Comparison of ENCODE assay signal across 8 cellular contexts in genomic region chr15:72271895-72272212, GRCh38. TPM values are rescaled to one million over a fixed set of nuclear protein-coding genes. Genes with fewer than 3 reads are reported as not detected.
DNase-seq lines count a peak whose midpoint lies in the region; ATAC-seq and FAIRE-seq lines count a peak whose summit lies in the region.

No MANE protein-coding gene starts in this region.

- ATAC-seq in CD4-positive, CD25-positive, alpha-beta regulatory T cell (ENCODE audit: low read depth in 2 of 2), result no peak
- ATAC-seq in GM19463 (IDR thresholded peaks at IDR 0.05; ENCODE audit: unreplicated experiment), result peak; percentile 1
- ATAC-seq in GM21381 (IDR thresholded peaks at IDR 0.05; ENCODE audit: unreplicated experiment), result no peak

- H3K27me3 Mint-ChIP-seq in CD4-positive, CD25-positive, alpha-beta regulatory T cell, result no peaks in the 10 kb centered on the region

- H3K36me3 Mint-ChIP-seq in CD4-positive, CD25-positive, alpha-beta regulatory T cell, result peaks cover 5% of the 10 kb centered on the region

- H3K36me3 ChIP-seq in CD4-positive, CD25-positive, alpha-beta regulatory T cell (ENCODE audit: control insufficient read depth, insufficient read depth, low read length), result peaks cover 15% of the 10 kb centered on the region
- peaks cover 12% of the 10 kb centered on the region for H3K36me3 ChIP-seq in effector memory CD4-positive, alpha-beta T cell (ENCODE audit: control insufficient read depth, insufficient read depth, low read length)

- H3K27me3 ChIP-seq in CD4-positive, CD25-positive, alpha-beta regulatory T cell (ENCODE audit: control insufficient read depth, insufficient read depth, low read length), result no peaks in the 10 kb centered on the region
- no peaks in the 10 kb centered on the region for H3K27me3 ChIP-seq in effector memory CD4-positive, alpha-beta T cell (replicated peaks; ENCODE audit: control insufficient read depth, insufficient read depth, low read length, poor library complexity, severe bottlenecking)

- peak overlapping the region; percentile 82 for H3K27ac ChIP-seq in CD4-positive, CD25-positive, alpha-beta regulatory T cell (ENCODE audit: insufficient read depth, low read length, poor library complexity, severe bottlenecking)
- H3K27ac ChIP-seq in effector memory CD4-positive, alpha-beta T cell (ENCODE audit: insufficient read depth, low read length, poor library complexity, severe bottlenecking), result peak overlapping the region; percentile 81

- peak overlapping the region; percentile 69 for H3K4me3 ChIP-seq in CD4-positive, CD25-positive, alpha-beta regulatory T cell (ENCODE audit: low read depth, low read length)
- H3K4me3 ChIP-seq in effector memory CD4-positive, alpha-beta T cell (ENCODE audit: insufficient read depth, low read depth, low read length, poor library complexity, severe bottlenecking), result peak overlapping the region; percentile 61

- no peaks in the 10 kb centered on the region for H3K9me3 ChIP-seq in CD4-positive, CD25-positive, alpha-beta regulatory T cell (ENCODE audit: control insufficient read depth in 2 of 2, low read length in 2 of 2)
- no peaks in the 10 kb centered on the region for H3K9me3 ChIP-seq in effector memory CD4-positive, alpha-beta T cell (ENCODE audit: control insufficient read depth, low read length)

- no peak for FAIRE-seq in RCC 7860 (lab: Jason Lieb, UNC)

- peak overlapping the region; percentile 18 to 96 (median 92) for H3K27ac Mint-ChIP-seq in CD4-positive, CD25-positive, alpha-beta regulatory T cell

- DNase-seq in CD4-positive, CD25-positive, alpha-beta regulatory T cell, result peak in 2 of 3 donors; percentile 3 to 36
- DNase-seq in RCC 7860 (ENCODE audit: low spot score) (peak; percentile 5), myocyte (ENCODE audit: low read depth) (peak; percentile 21), activated gamma-delta T cell treated with Interleukin-2 at 50 U/mL for 16 hours (no peak), SIG-M5 treated with dmso at 0.1 percent for 504 hours (lab: John Stamatoyannopoulos, UW; ENCODE audit: unreplicated experiment) (no peak)
- DNase-seq in effector memory CD4-positive, alpha-beta T cell, result no peak

- no peaks in the 10 kb centered on the region for H3K9me3 Mint-ChIP-seq in CD4-positive, CD25-positive, alpha-beta regulatory T cell

- peaks cover 20% of the 10 kb centered on the region for H3K4me1 ChIP-seq in CD4-positive, CD25-positive, alpha-beta regulatory T cell (ENCODE audit: control insufficient read depth, insufficient read depth, low read length, poor library complexity, severe bottlenecking)
- peaks cover 17% of the 10 kb centered on the region for H3K4me1 ChIP-seq in effector memory CD4-positive, alpha-beta T cell (ENCODE audit: control insufficient read depth, insufficient read depth, low read length, poor library complexity, severe bottlenecking)

- H3K4me1 Mint-ChIP-seq in CD4-positive, CD25-positive, alpha-beta regulatory T cell, result peaks cover 6 to 48% (median 30%) of the 10 kb centered on the region in 4 donors

- H3K4me3 Mint-ChIP-seq in CD4-positive, CD25-positive, alpha-beta regulatory T cell, result peak overlapping the region; percentile 86 to 92 (median 88)

RNA-seq across cellular contexts. Expression of gene PARP6, which starts 0.5 kb away (rescaled TPM):
- total RNA-seq in CD4-positive, CD25-positive, alpha-beta regulatory T cell, result 101 TPM
- polyA plus RNA-seq in CD4-positive, CD25-positive, alpha-beta regulatory T cell, result 10 to 100 TPM; 14.5 to 19.2 (median 16.0) TPM
- 53.1 and 61.4 TPM in 2 replicates for total RNA-seq in myocyte
- polyA plus RNA-seq in myocyte (2012), result 87.8 TPM

RNA-seq across cellular contexts. Expression of gene PKM, which starts 40.9 kb away (rescaled TPM):
- 332 TPM for total RNA-seq in CD4-positive, CD25-positive, alpha-beta regulatory T cell
- polyA plus RNA-seq in CD4-positive, CD25-positive, alpha-beta regulatory T cell, result 100 to 1,000 TPM; 380 to 510 (median 440) TPM
- total RNA-seq in myocyte, result 2,359 and 2,583 TPM in 2 replicates
- polyA plus RNA-seq in myocyte (2012), result 3,151 TPM

RNA-seq across cellular contexts. Expression of gene CELF6, which starts 48.1 kb away (rescaled TPM):
- 1.7 TPM for total RNA-seq in CD4-positive, CD25-positive, alpha-beta regulatory T cell
- under 1 TPM in 1 of 4 donors, not detected in 3; 0.14 TPM for polyA plus RNA-seq in CD4-positive, CD25-positive, alpha-beta regulatory T cell
- 1.0 and 2.4 TPM in 2 replicates for total RNA-seq in myocyte
- 1.0 TPM for polyA plus RNA-seq in myocyte (2012)

Comparison
In these comparisons a context has a peak if more than half of its experiments do, and no peak if none do; other contexts are left out.
1. DNase-seq: peak in CD4-positive, CD25-positive, alpha-beta regulatory T cell (2 of 3), RCC 7860 (single experiment) and myocyte (single experiment); none in effector memory CD4-positive, alpha-beta T cell (0 of 3), activated gamma-delta T cell treated with Interleukin-2 at 50 U/mL for 16 hours (single experiment) and SIG-M5 treated with dmso at 0.1 percent for 504 hours (single experiment).